13 cellular contexts compared by ENCODE assay signal in genomic region chr5:179166171-179166885, GRCh38.
DNase-seq lines count a peak whose midpoint lies in the region; ATAC-seq and TF ChIP-seq lines count a peak whose summit lies in the region.
"Had no signal": no experiment of that assay in that cellular context is flagged by ENCODE, and none has a peak within 500 bp of the region (broad histone marks: within the 10 kb centered on the region; RNA-seq: fewer than 3 reads in every experiment).

No MANE protein-coding gene starts in this region.

- H3K27ac ChIP-seq in DOHH2 (ENCODE audit: low read depth, low read length) (no peak overlapping the region), HUES64 (ENCODE audit: low read depth, low read length) (no peak overlapping the region), right cardiac atrium (ENCODE audit: low read length) (no peak overlapping the region)
- H3K27ac ChIP-seq: C4-2B, heart left ventricle, RWPE1, thyroid gland had no signal

- intact Hi-C loops in right cardiac atrium (cut with DNase I): loop anchor here in 3 of 4 donors (2.0 to 10.0 kb wide), 5 partner anchors 98 to 326 kb away; partner anchors contain the start of gene ADAMTS2 (in 2 of the 3)
- intact Hi-C loops in sciatic nerve (cut with DNase I): loop anchor here (5.0 to 10.0 kb wide), 2 partner anchors 178 to 331 kb away; partner anchors contain the start of gene ADAMTS2

- H3K36me3 ChIP-seq in DOHH2 (ENCODE audit: control insufficient read depth, low read length) (no peaks in the 10 kb centered on the region), HUES64 (ENCODE audit: insufficient read depth, low read length) (no peaks in the 10 kb centered on the region)
- H3K36me3 ChIP-seq: adrenal gland, HAP-1, heart left ventricle, thyroid gland had no signal

- DNase-seq in right cardiac atrium: peak in 2 of 3 donors; percentile 52 to 53
- peak; percentile 53 for DNase-seq in sciatic nerve (ENCODE audit: low spot score)
- DNase-seq in inferior parietal cortex (ENCODE audit: extremely low spot score): no peak
- no peak for DNase-seq in NCI-H1694 (lab: John Stamatoyannopoulos, UW)

- H3K9me2 ChIP-seq in DOHH2 (replicated peaks; ENCODE audit: control insufficient read depth, low read length): no peaks in the 10 kb centered on the region

- H3K27me3 ChIP-seq in DOHH2 (ENCODE audit: control insufficient read depth, low read length) (no peaks in the 10 kb centered on the region), HUES64 (ENCODE audit: insufficient read depth, low read length) (no peaks in the 10 kb centered on the region), right cardiac atrium (ENCODE audit: control insufficient read depth, insufficient read depth) (no peaks in the 10 kb centered on the region)
- H3K27me3 ChIP-seq: adrenal gland, thyroid gland had no signal

- TF ChIP-seq CTCF in DOHH2 (IDR thresholded peaks at IDR 0.05; ENCODE audit: low read depth, low read length, poor library complexity, severe bottlenecking): no peak

- peak overlapping the region; percentile 48 for H3K4me2 ChIP-seq in DOHH2 (ENCODE audit: low read length)

- H4K20me1 ChIP-seq in DOHH2 (ENCODE audit: control insufficient read depth, insufficient read depth, low read depth, low read length): no peaks in the 10 kb centered on the region

- ATAC-seq in right cardiac atrium: no peak
- no peak for ATAC-seq in sciatic nerve
- ATAC-seq in GM21447 (IDR thresholded peaks at IDR 0.05; ENCODE audit: unreplicated experiment): no peak

- no peaks in the 10 kb centered on the region for H3K79me2 ChIP-seq in DOHH2 (ENCODE audit: control insufficient read depth, low read length)

- WGBS in HUES64: 91% methylated on average over 22 of the region's 22 CpGs
- 81% methylated on average over 22 of the region's 22 CpGs for WGBS in right cardiac atrium

- no peaks in the 10 kb centered on the region for H3F3A ChIP-seq in DOHH2 (ENCODE audit: control insufficient read depth, insufficient read depth)

- no peak overlapping the region for H3K9ac ChIP-seq in HUES64 (ENCODE audit: low read depth, low read length)

- H3K4me3 ChIP-seq in DOHH2 (ENCODE audit: low read length) (no peak overlapping the region), HUES64 (ENCODE audit: low read length) (peak overlapping the region; percentile 45; the same call in 1 of the 2 replicates), right cardiac atrium (ENCODE audit: low read length) (no peak overlapping the region)
- H3K4me3 ChIP-seq: thyroid gland had no signal

- H3K9me3 ChIP-seq in DOHH2 (ENCODE audit: control insufficient read depth, insufficient read depth, low read length) (no peaks in the 10 kb centered on the region), HUES64 (ENCODE audit: insufficient read depth, low read depth, low read length) (0 out of 2 replicates have a peak, but pooled peaks cover 5% of the 10 kb centered on the region), right cardiac atrium (ENCODE audit: control insufficient read depth, low read length) (no peaks in the 10 kb centered on the region)
- H3K9me3 ChIP-seq: adrenal gland, HAP-1, thyroid gland had no signal

- H3K4me1 ChIP-seq in DOHH2 (ENCODE audit: control insufficient read depth, low read length): no peaks in the 10 kb centered on the region
- no peaks in the 10 kb centered on the region for H3K4me1 ChIP-seq in HUES64 (ENCODE audit: insufficient read depth, low read length)
- no peaks in the 10 kb centered on the region for H3K4me1 ChIP-seq in right cardiac atrium (ENCODE audit: control insufficient read depth, insufficient read depth, low read length)
- H3K4me1 ChIP-seq: HAP-1 had no signal

Comparison
In these comparisons a context has a peak if more than half of its experiments do, and no peak if none do; other contexts are left out.
1. DNase-seq: peak in right cardiac atrium (2 of 3) and sciatic nerve (single experiment); none in inferior parietal cortex (single experiment) and NCI-H1694 (single experiment).